19 cellular contexts compared by ENCODE assay signal in the genomic region with DNA sequence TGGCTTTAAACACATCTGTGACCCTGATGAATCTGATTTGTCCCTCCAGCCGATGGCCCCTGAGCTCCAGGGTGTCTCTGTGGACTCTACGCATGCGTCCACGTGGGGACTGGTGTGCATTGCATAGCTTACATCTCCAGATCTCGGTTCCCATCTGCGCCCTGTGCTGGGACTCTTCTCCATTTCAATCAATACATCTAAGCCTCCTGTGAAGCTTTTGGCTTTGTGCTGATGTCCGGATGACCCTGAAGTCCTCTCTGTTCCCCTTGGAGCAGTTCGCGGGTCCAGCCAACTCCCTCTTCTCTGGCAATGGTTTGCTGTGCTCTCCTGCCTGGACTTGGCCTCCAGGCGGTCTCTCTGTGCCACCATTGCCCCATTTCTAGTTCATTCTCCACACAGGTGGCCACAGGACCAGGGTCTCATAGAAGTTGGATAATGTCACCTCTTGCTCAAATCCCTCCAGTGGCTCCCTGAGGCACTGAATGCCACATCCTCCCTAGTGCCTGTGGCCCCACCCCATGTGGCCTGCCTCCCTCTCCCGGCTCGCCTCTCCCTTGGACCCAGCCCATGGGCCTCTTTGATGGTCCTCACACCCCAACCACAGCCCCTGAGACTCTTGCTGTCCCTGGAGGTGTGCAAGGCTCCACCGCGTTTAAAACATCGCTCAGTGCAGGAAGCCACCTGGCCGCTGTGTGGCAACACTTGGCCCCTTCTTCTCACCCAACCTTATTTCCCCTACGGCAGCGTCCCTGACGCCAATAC.
DNase-seq lines count a peak whose midpoint lies in the region; ATAC-seq lines count a peak whose summit lies in the region.
"Had no signal": no experiment of that assay in that cellular context is flagged by ENCODE, and none has a peak within 500 bp of the region (broad histone marks: within the 10 kb centered on the region; RNA-seq: fewer than 3 reads in every experiment).

No MANE protein-coding gene starts in this region.

- no peak overlapping the region for H3K4me3 Mint-ChIP-seq in activated CD8-positive, alpha-beta memory T cell treated with anti-CD3 and anti-CD28 coated beads, Interleukin-2, amount 10 ng/mL, durations not matched to agents 7 days and 5 days
- H3K4me3 Mint-ChIP-seq: B cell, IgD-negative memory B cell had no signal

- H3K4me1 Mint-ChIP-seq in activated CD8-positive, alpha-beta memory T cell treated with anti-CD3 and anti-CD28 coated beads, Interleukin-2, amount 10 ng/mL, durations not matched to agents 7 days and 5 days, result peaks cover 6% of the 10 kb centered on the region
- H3K4me1 Mint-ChIP-seq: B cell, IgD-negative memory B cell had no signal

- CTCF ChIA-PET in activated CD8-positive, alpha-beta memory T cell treated with anti-CD3 and anti-CD28 coated beads, Interleukin-2, amount 10 ng/mL, durations not matched to agents 7 days and 5 days (lab: Charles Lee), result no interaction called here

- no peaks in the 10 kb centered on the region for H3K9me3 Mint-ChIP-seq in activated CD8-positive, alpha-beta memory T cell treated with anti-CD3 and anti-CD28 coated beads, Interleukin-2, amount 10 ng/mL, durations not matched to agents 7 days and 5 days (ENCODE audit: low read depth)

- H3K27me3 Mint-ChIP-seq in activated CD8-positive, alpha-beta memory T cell treated with anti-CD3 and anti-CD28 coated beads, Interleukin-2, amount 10 ng/mL, durations not matched to agents 7 days and 5 days, result no peaks in the 10 kb centered on the region
- H3K27me3 Mint-ChIP-seq: B cell had no signal

- peak; percentile 7 for DNase-seq in activated CD4-positive, CD25-positive, alpha-beta regulatory T cell treated with anti-CD3 and anti-CD28 coated beads, Interleukin-2, amount 50 U/mL, for 72 hours
- peak; percentile 36 for DNase-seq in activated CD8-positive, alpha-beta memory T cell treated with anti-CD3 and anti-CD28 coated beads, Interleukin-2, amount 10 ng/mL, durations not matched to agents 7 days and 5 days
- DNase-seq in left lobe of liver (ENCODE audit: low spot score) (peak; percentile 29), ureter (ENCODE audit: low spot score) (peak; percentile 26), HuH-7 (ENCODE audit: low spot score) (no peak)
- no peak for DNase-seq in activated CD4-positive, alpha-beta T cell treated with anti-CD3 and anti-CD28 coated beads for 48 hours
- DNase-seq: DMS 273 treated with DMSO at 0.1 percent for 48 hours, DND-41, Karpas-422, NCI-H1436, NCI-H1930, NCI-H226, NCI-H526 treated with DMSO at 0.1 percent for 48 hours had no signal

- no peak for ATAC-seq in activated CD4-positive, CD25-positive, alpha-beta regulatory T cell treated with anti-CD3 and anti-CD28 coated beads, Interleukin-2, amount 50 U/mL, for 24 hours
- no peak for ATAC-seq in activated CD8-positive, alpha-beta memory T cell treated with anti-CD3 and anti-CD28 coated beads, Interleukin-2, amount 10 ng/mL, durations not matched to agents 7 days and 5 days
- ATAC-seq in left lobe of liver (no peak), HG02588 (IDR thresholded peaks at IDR 0.05; ENCODE audit: unreplicated experiment) (no peak)
- ATAC-seq: HCT116, Panc1 had no signal

- H3K36me3 Mint-ChIP-seq in activated CD8-positive, alpha-beta memory T cell treated with anti-CD3 and anti-CD28 coated beads, Interleukin-2, amount 10 ng/mL, durations not matched to agents 7 days and 5 days, result no peaks in the 10 kb centered on the region
- H3K36me3 Mint-ChIP-seq: IgD-negative memory B cell had no signal

- H3K27ac Mint-ChIP-seq in activated CD8-positive, alpha-beta memory T cell treated with anti-CD3 and anti-CD28 coated beads, Interleukin-2, amount 10 ng/mL, durations not matched to agents 7 days and 5 days, result no peak overlapping the region
- H3K27ac Mint-ChIP-seq: B cell, IgD-negative memory B cell had no signal

Comparison
In these comparisons a context has a peak if more than half of its experiments do, and no peak if none do; other contexts are left out.
1. DNase-seq: peak in activated CD4-positive, CD25-positive, alpha-beta regulatory T cell treated with anti-CD3 and anti-CD28 coated beads, Interleukin-2, amount 50 U/mL, for 72 hours (single experiment), activated CD8-positive, alpha-beta memory T cell treated with anti-CD3 and anti-CD28 coated beads, Interleukin-2, amount 10 ng/mL, durations not matched to agents 7 days and 5 days (single experiment), left lobe of liver (single experiment) and ureter (single experiment); none in HuH-7 (single experiment) and activated CD4-positive, alpha-beta T cell treated with anti-CD3 and anti-CD28 coated beads for 48 hours (single experiment).